16 cellular contexts compared by ENCODE assay signal in the genomic region with DNA sequence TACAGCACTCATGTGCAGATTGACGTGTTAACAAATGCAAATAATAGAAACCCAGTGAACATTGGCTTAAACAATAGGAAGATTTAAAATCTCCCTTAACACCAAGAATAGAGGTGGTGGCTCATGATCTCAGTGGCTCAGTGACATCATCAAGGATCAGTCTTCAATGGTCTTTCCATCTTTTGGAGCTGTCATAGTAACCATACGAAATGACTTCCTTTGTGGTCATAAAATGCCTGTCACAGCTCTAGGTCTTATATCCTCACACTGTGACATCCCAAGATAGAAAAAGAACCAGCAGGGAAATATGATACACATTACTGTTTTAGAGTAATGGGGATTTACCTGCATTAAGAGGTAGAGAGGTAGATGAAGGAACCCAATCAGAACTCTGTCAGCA. TPM values are rescaled to one million over a fixed set of nuclear protein-coding genes. Genes with fewer than 3 reads are reported as not detected.
DNase-seq lines count a peak whose midpoint lies in the region; ATAC-seq, FAIRE-seq and TF ChIP-seq lines count a peak whose summit lies in the region.
"Had no signal": no experiment of that assay in that cellular context is flagged by ENCODE, and none has a peak within 500 bp of the region (broad histone marks: within the 10 kb centered on the region; RNA-seq: fewer than 3 reads in every experiment).

No MANE protein-coding gene starts in this region.

- 13% methylated on average over 2 of the region's 2 CpGs for WGBS in HepG2 (ENCODE audit: low lambda C conversion rate)
- WGBS in right lobe of liver (ENCODE audit: insufficient coverage, low coverage, low lambda C conversion rate, missing lambda C conversion rate) = 65% methylated on average over 2 of the region's 2 CpGs

- H3K9me3 ChIP-seq in HepG2 (ENCODE audit: low read length) (no peaks in the 10 kb centered on the region), right lobe of liver (no peaks in the 10 kb centered on the region)

- H3K4me1 ChIP-seq in HepG2 (ENCODE audit: insufficient read depth, low read length) (no peaks in the 10 kb centered on the region), right lobe of liver (peaks cover 0 to 2% (median 0%) of the 10 kb centered on the region in 4 donors)

- no peak overlapping the region for H3K27ac Mint-ChIP-seq in activated T-helper 17 cell treated with anti-CD3 and anti-CD28 coated beads, Interleukin-2, amount 50 U/mL, for 72 hours
- H3K27ac Mint-ChIP-seq: B cell had no signal

- in situ Hi-C loops in HepG2 (cut with HindIII; ENCODE audit: extremely low pct_ligation_motif_present, low pct_unique_long_range_greater_than_20kb) = loop anchor here (5.0 to 10.0 kb wide), 2 partner anchors 515 to 562 kb away; no protein-coding TSS in a partner anchor

- ATAC-seq in HepG2 = no peak
- no peak for ATAC-seq in right lobe of liver
- peak; percentile 66 for ATAC-seq in activated T-helper 17 cell treated with anti-CD3 and anti-CD28 coated beads, Interleukin-2, amount 50 U/mL, for 72 hours (replicated peaks)
- ATAC-seq: HCT116 had no signal

- TF ChIP-seq CTCF in HepG2 (CRISPR knock-in tag; IDR thresholded peaks at IDR 0.05) (no peak), right lobe of liver (IDR thresholded peaks at IDR 0.05) (no peak)

- no peak overlapping the region for H3K4me2 ChIP-seq in HepG2 (ENCODE audit: low read depth, low read length)

- 0 out of 5 replicates have a peak, but pooled peaks cover 0 to 12% of the 10 kb centered on the region in 2 experiments for H3K27me3 ChIP-seq in HepG2 (ENCODE audit: control insufficient read depth in 1 of 2, insufficient read depth in 2 of 2, low read length in 2 of 2)
- no peaks in the 10 kb centered on the region for H3K27me3 ChIP-seq in right lobe of liver
- H3K27me3 ChIP-seq: BLaER1 treated with 17β-estradiol and CSF1 and Interleukin-3, amounts not matched to agents 10 nM and 100 nM had no signal

- no peak overlapping the region for H3K9ac ChIP-seq in HepG2 (ENCODE audit: insufficient read depth, low read depth, low read length)
- H3K9ac ChIP-seq: BLaER1 treated with 17β-estradiol and CSF1 and Interleukin-3, amounts not matched to agents 10 nM and 100 nM had no signal

- DNase-seq in HepG2 (ENCODE audit: low spot score) (no peak), right lobe of liver (no peak), MV-4-11 (lab: John Stamatoyannopoulos, UW) (peak; percentile 20), DMS79 treated with DMSO at 0.1 percent for 48 hours (lab: John Stamatoyannopoulos, UW) (no peak), iPS-NIHi11 (ENCODE audit: low spot score) (no peak)
- DNase-seq: CD8-positive, alpha-beta memory T cell; COR-L47; DMS 273 treated with DMSO at 0.1 percent for 48 hours; DMS53; GOT3; H7 had no signal

- no peak overlapping the region for H3K4me3 Mint-ChIP-seq in activated T-helper 17 cell treated with anti-CD3 and anti-CD28 coated beads, Interleukin-2, amount 50 U/mL, for 72 hours
- H3K4me3 Mint-ChIP-seq: B cell; CD8-positive, alpha-beta memory T cell had no signal

- H2AFZ ChIP-seq in HepG2 (ENCODE audit: low read length) = no peak overlapping the region

- CTCF ChIA-PET in HepG2 (lab: Yijun Ruan, JAX; ENCODE audit: low intra/inter-chr PET ratio, low total read pairs) = no interaction called here

- no peak overlapping the region for H3K4me3 ChIP-seq in HepG2 (replicated peaks in 1 of 3; ENCODE audit: insufficient read depth in 1 of 3, low read depth in 2 of 3, low read length in 3 of 3)
- H3K4me3 ChIP-seq in right lobe of liver = no peak overlapping the region
- H3K4me3 ChIP-seq: BLaER1 treated with 17β-estradiol and CSF1 and Interleukin-3, amounts not matched to agents 10 nM and 100 nM had no signal

- no peaks in the 10 kb centered on the region for H3K9me3 Mint-ChIP-seq in activated T-helper 17 cell treated with anti-CD3 and anti-CD28 coated beads, Interleukin-2, amount 50 U/mL, for 72 hours
- H3K9me3 Mint-ChIP-seq: CD8-positive, alpha-beta memory T cell had no signal

- no peaks in the 10 kb centered on the region for H3K36me3 Mint-ChIP-seq in activated T-helper 17 cell treated with anti-CD3 and anti-CD28 coated beads, Interleukin-2, amount 50 U/mL, for 72 hours (ENCODE audit: low read depth)
- H3K36me3 Mint-ChIP-seq: CD8-positive, alpha-beta memory T cell had no signal

- H3K27ac ChIP-seq in HepG2 (ENCODE audit: extremely low read length, insufficient read depth, low read length) (no peak overlapping the region), right lobe of liver (no peak overlapping the region)
- H3K27ac ChIP-seq: BLaER1 treated with 17β-estradiol and CSF1 and Interleukin-3, amounts not matched to agents 10 nM and 100 nM had no signal

- no peaks in the 10 kb centered on the region for H4K20me1 ChIP-seq in HepG2 (ENCODE audit: insufficient read depth, low read length)
- H4K20me1 ChIP-seq: BLaER1 treated with 17β-estradiol and CSF1 and Interleukin-3, amounts not matched to agents 10 nM and 100 nM had no signal

- TF ChIP-seq POLR2A in HepG2 (IDR thresholded peaks at IDR 0.05; ENCODE audit: insufficient read depth in 1 of 2, low read depth in 2 of 2, low read length in 2 of 2) = no peak
- TF ChIP-seq POLR2A in right lobe of liver (IDR thresholded peaks at IDR 0.05) = no peak

- peaks cover 25% of the 10 kb centered on the region for H3K27me3 Mint-ChIP-seq in activated T-helper 17 cell treated with anti-CD3 and anti-CD28 coated beads, Interleukin-2, amount 50 U/mL, for 72 hours

- no peak for TF ChIP-seq EP300 in HepG2 (IDR thresholded peaks at IDR 0.05; ENCODE audit: low read depth in 2 of 2, low read length in 2 of 2)
- no peak for TF ChIP-seq EP300 in HepG2 (CRISPR knock-in tag; IDR thresholded peaks at IDR 0.05; ENCODE audit: borderline replicate concordance)

- no TSS peak for BruUV-seq in HepG2 (replicated peaks; lab: Mats Ljungman, UMichigan)

- no peak for TF ChIP-seq RAD21 in HepG2 (CRISPR knock-in tag; IDR thresholded peaks at IDR 0.05)

- intact Hi-C loops in HepG2 (cut with micrococcal nuclease; ENCODE audit: unreplicated experiment) = loop anchor here (5.0 kb wide), 1 partner anchor 57 kb away; a partner anchor contains a TSS
- intact Hi-C loops in right lobe of liver (cut with DNase I) = loop anchor here (5.0 to 10.0 kb wide), 3 partner anchors 165 to 517 kb away; no protein-coding TSS in a partner anchor

- H3K36me3 ChIP-seq in HepG2 (replicated peaks in 1 of 2; ENCODE audit: control insufficient read depth in 1 of 2, insufficient read depth in 2 of 2, low read length in 2 of 2) = no peaks in the 10 kb centered on the region
- no peaks in the 10 kb centered on the region for H3K36me3 ChIP-seq in right lobe of liver
- H3K36me3 ChIP-seq: BLaER1 treated with 17β-estradiol and CSF1 and Interleukin-3, amounts not matched to agents 10 nM and 100 nM had no signal

- no peaks in the 10 kb centered on the region for H3K79me2 ChIP-seq in HepG2 (ENCODE audit: insufficient read depth, low read length)

- FAIRE-seq in HepG2 (lab: Jason Lieb, UNC) = no peak
- FAIRE-seq: G401.6 had no signal

- POLR2A ChIA-PET in HepG2 (lab: Yijun Ruan, JAX) = no interaction called here

- H3K4me1 Mint-ChIP-seq in activated T-helper 17 cell treated with anti-CD3 and anti-CD28 coated beads, Interleukin-2, amount 50 U/mL, for 72 hours = peaks cover 10% of the 10 kb centered on the region

TF ChIP-seq in HepG2, 621 proteins besides CTCF, POLR2A, EP300 and RAD21:
- no peak for TF ChIP-seq ZNF326 (CRISPR knock-in tag; IDR thresholded peaks at IDR 0.05; ENCODE audit: borderline replicate concordance)
- TF ChIP-seq CREB1 (IDR thresholded peaks at IDR 0.05) = peak; percentile 76
- no peak for TF ChIP-seq CREB1 (CRISPR knock-in tag; IDR thresholded peaks at IDR 0.05)

RNA-seq across cellular contexts. Expression of a gene that starts 59.6 kb away (rescaled TPM):
- total RNA-seq in HepG2 (2016; rRNA removed; fragmentation: Illumina TruSeq; extraction: Trizol) = not detected in 2 replicates
- not detected in 2 replicates for total RNA-seq in HepG2 (2016; cell fraction: cytosol; rRNA removed; fragmentation: Illumina TruSeq; extraction: Trizol; ENCODE audit: low read depth)
- not detected in 2 replicates for total RNA-seq in HepG2 (2016; cell fraction: insoluble cytoplasmic fraction; rRNA removed; fragmentation: Illumina TruSeq; extraction: Trizol)
- total RNA-seq in HepG2 (2016; cell fraction: membrane; rRNA removed; fragmentation: Illumina TruSeq; extraction: Trizol) = not detected in 2 replicates
- total RNA-seq in HepG2 (2016; cell fraction: nucleus; rRNA removed; fragmentation: Illumina TruSeq; extraction: Trizol) = not detected in 2 replicates
- polyA plus RNA-seq in HepG2 (2011; rRNA removed) = 0.04 TPM in 1 of 2 replicates, not detected in the other
- 0.03 TPM in 1 of 2 replicates, not detected in the other for polyA plus RNA-seq in HepG2 (2011; cell fraction: cytosol; rRNA removed)
- 0.23 TPM in 1 of 2 replicates, not detected in the other for polyA plus RNA-seq in HepG2 (2011; cell fraction: nucleus; rRNA removed)
- polyA plus RNA-seq in HepG2 (2012) = not detected in 2 replicates
- polyA plus RNA-seq in HepG2 (2016; cell fraction: cytosol; fragmentation: Illumina TruSeq; extraction: Trizol; ENCODE audit: low read depth) = not detected in 2 replicates
- polyA plus RNA-seq in HepG2 (2016; cell fraction: insoluble cytoplasmic fraction; fragmentation: Illumina TruSeq; extraction: Trizol; ENCODE audit: low read depth) = not detected in 2 replicates
- polyA plus RNA-seq in HepG2 (2016; cell fraction: membrane; fragmentation: Illumina TruSeq; extraction: Trizol; ENCODE audit: low read depth) = not detected in 2 replicates
- not detected in 2 replicates for polyA plus RNA-seq in HepG2 (2016; cell fraction: nucleus; fragmentation: Illumina TruSeq; extraction: Trizol; ENCODE audit: insufficient read depth, low read depth)
- polyA minus RNA-seq in HepG2 (2011; rRNA and poly(A)+ RNA removed; ENCODE audit: low replicate concordance) = 9.1 TPM in 1 of 2 replicates, not detected in the other
- not detected in 2 replicates for polyA minus RNA-seq in HepG2 (2011; cell fraction: cytosol; rRNA and poly(A)+ RNA removed)
- polyA minus RNA-seq in HepG2 (2011; cell fraction: nucleus; rRNA and poly(A)+ RNA removed) = not detected in 2 replicates
- 10 to 100 TPM in 2 of 6 experiments, 1 to 10 TPM in 3, under 1 TPM in 1; 0.66 to 57.0 (median 4.7) TPM for total RNA-seq in right lobe of liver
- total RNA-seq in activated T-helper 17 cell treated with anti-CD3 and anti-CD28 coated beads, Interleukin-2, amount 50 U/mL, for 72 hours = 1 to 10 TPM in 1 of 2 donors, under 1 TPM in 1; 0.86 to 1.7 TPM
